Comparison of ENCODE assay signal across 8 cellular contexts in genomic region chr5:21810737-21811316, GRCh38.
DNase-seq lines count a peak whose midpoint lies in the region; ATAC-seq and TF ChIP-seq lines count a peak whose summit lies in the region.

No MANE protein-coding gene starts in this region.

- H3K27ac Mint-ChIP-seq in Caco-2 (ENCODE audit: unreplicated experiment): no peak overlapping the region
- no peak overlapping the region for H3K27ac Mint-ChIP-seq in activated naive CD4-positive, alpha-beta T cell treated with anti-CD3 and anti-CD28 coated beads, Interleukin-2, amount 50 U/mL, for 72 hours

- TF ChIP-seq POLR2A in GM18505 (IDR thresholded peaks at IDR 0.05; ENCODE audit: borderline replicate concordance, extremely low read depth, insufficient read depth, insufficient read length): no peak

- no peaks in the 10 kb centered on the region for H3K36me3 Mint-ChIP-seq in Caco-2 (ENCODE audit: insufficient read depth, unreplicated experiment)
- no peaks in the 10 kb centered on the region for H3K36me3 Mint-ChIP-seq in activated naive CD4-positive, alpha-beta T cell treated with anti-CD3 and anti-CD28 coated beads, Interleukin-2, amount 50 U/mL, for 72 hours

- no peak for DNase-seq in Caco-2
- DNase-seq in SW480 (ENCODE audit: low spot score): peak; percentile 38
- peak; percentile 33 for DNase-seq in kidney tubule cell (ENCODE audit: low spot score)
- DNase-seq in activated naive CD4-positive, alpha-beta T cell treated with anti-CD3 and anti-CD28 coated beads, Interleukin-2, amount 50 U/mL, for 72 hours (ENCODE audit: low spot score in 2 of 2): no peak

- H3K4me1 ChIP-seq in Caco-2: no peaks in the 10 kb centered on the region

- H3K4me1 Mint-ChIP-seq in Caco-2 (ENCODE audit: low read depth, unreplicated experiment): no peaks in the 10 kb centered on the region

- H3K4me3 Mint-ChIP-seq in Caco-2 (ENCODE audit: unreplicated experiment): no peak overlapping the region

- ATAC-seq in HG03565 (IDR thresholded peaks at IDR 0.05; ENCODE audit: unreplicated experiment): peak; percentile 31
- no peak for ATAC-seq in GM18505 (IDR thresholded peaks at IDR 0.05; ENCODE audit: unreplicated experiment)
- ATAC-seq in activated naive CD4-positive, alpha-beta T cell treated with anti-CD3 and anti-CD28 coated beads, Interleukin-2, amount 50 U/mL, for 72 hours: no peak
- ATAC-seq in HG02571 (IDR thresholded peaks at IDR 0.05; ENCODE audit: unreplicated experiment): no peak
- no peak for ATAC-seq in HG02678 (IDR thresholded peaks at IDR 0.05; ENCODE audit: unreplicated experiment)

- CTCF ChIA-PET in Caco-2 (lab: Charles Lee): no interaction called here

- POLR2A ChIA-PET in Caco-2 (lab: Charles Lee): no interaction called here

- H3K27me3 ChIP-seq in Caco-2 (replicated peaks; ENCODE audit: control insufficient read depth, insufficient read depth, low read length): no peaks in the 10 kb centered on the region

- H3K27me3 Mint-ChIP-seq in Caco-2 (ENCODE audit: insufficient read depth, unreplicated experiment): no peaks in the 10 kb centered on the region

- H3K9me3 ChIP-seq in Caco-2: no peaks in the 10 kb centered on the region

- no peaks in the 10 kb centered on the region for H3K9me3 Mint-ChIP-seq in Caco-2 (ENCODE audit: unreplicated experiment)
- peaks cover 0 to 4% of the 10 kb centered on the region in 2 donors for H3K9me3 Mint-ChIP-seq in activated naive CD4-positive, alpha-beta T cell treated with anti-CD3 and anti-CD28 coated beads, Interleukin-2, amount 50 U/mL, for 72 hours

- no TSS peak for BruUV-seq in Caco-2 (replicated peaks; lab: Mats Ljungman, UMichigan)

- TF ChIP-seq CTCF in Caco-2 (IDR thresholded peaks at IDR 0.05; ENCODE audit: insufficient read depth in 1 of 2, low read depth in 1 of 2, low read length in 1 of 2, severe bottlenecking in 1 of 2, unreplicated experiment in 1 of 2): peak; percentile 26 to 43

- intact Hi-C loops in Caco-2 (cut with micrococcal nuclease; ENCODE audit: unreplicated experiment): no loop called here

- H3K4me3 ChIP-seq in Caco-2 (ENCODE audit: low read depth, low read length): no peak overlapping the region

- no peaks in the 10 kb centered on the region for H3K36me3 ChIP-seq in Caco-2 (ENCODE audit: control insufficient read depth, insufficient read depth, low read length)

Comparison
In these comparisons a context has a peak if more than half of its experiments do, and no peak if none do; other contexts are left out.
1. DNase-seq: peak in SW480 (single experiment) and kidney tubule cell (single experiment); none in Caco-2 (0 of 2) and activated naive CD4-positive, alpha-beta T cell treated with anti-CD3 and anti-CD28 coated beads, Interleukin-2, amount 50 U/mL, for 72 hours (0 of 2).